16 cellular contexts compared by ENCODE assay signal in the genomic region with DNA sequence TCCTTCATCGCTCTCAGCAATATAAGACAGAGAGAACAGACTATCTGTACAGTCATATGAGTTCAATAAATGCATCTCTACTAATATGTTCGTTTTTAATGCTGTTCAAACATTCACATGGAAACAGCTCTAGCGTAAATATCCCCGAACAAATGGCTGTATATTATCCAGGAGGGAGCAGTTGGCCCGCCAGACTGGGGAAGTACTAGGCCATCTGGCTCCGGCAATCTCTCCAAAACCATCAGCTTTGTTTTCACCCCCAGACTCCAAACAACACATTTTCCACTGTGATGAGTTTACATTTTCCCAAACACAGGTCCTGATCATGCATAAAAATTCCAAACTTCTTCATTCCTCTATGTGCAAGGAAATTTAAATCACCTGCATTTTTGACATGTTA. TPM values are rescaled to one million over a fixed set of nuclear protein-coding genes. Genes with fewer than 3 reads are reported as not detected.
DNase-seq lines count a peak whose midpoint lies in the region; ATAC-seq and TF ChIP-seq lines count a peak whose summit lies in the region.
"Had no signal": no experiment of that assay in that cellular context is flagged by ENCODE, and none has a peak within 500 bp of the region (broad histone marks: within the 10 kb centered on the region; RNA-seq: fewer than 3 reads in every experiment).

No MANE protein-coding gene starts in this region.

- H3K4me1 ChIP-seq in BE2C = peaks cover 22% of the 10 kb centered on the region

- H3K36me3 ChIP-seq in BE2C = no peaks in the 10 kb centered on the region

- H3K36me3 Mint-ChIP-seq in nephron (ENCODE audit: low read depth) = peaks cover 27% of the 10 kb centered on the region

- H3K27me3 Mint-ChIP-seq in nephron (ENCODE audit: low read depth) = peaks cover 27% of the 10 kb centered on the region

- no peaks in the 10 kb centered on the region for H3K9me3 Mint-ChIP-seq in nephron
- H3K9me3 Mint-ChIP-seq: stimulated activated naive CD8-positive, alpha-beta T cell treated with anti-CD3 and anti-CD28 coated beads, Interleukin-15, Interleukin-2, amounts not matched to agents 100 ng/mL and 50 ng/mL, for 24 hours had no signal

- peak overlapping the region; percentile 10 to 22 (median 14) for H3K4me3 Mint-ChIP-seq in nephron
- H3K4me3 Mint-ChIP-seq: stimulated activated naive CD8-positive, alpha-beta T cell treated with anti-CD3 and anti-CD28 coated beads, Interleukin-15, Interleukin-2, amounts not matched to agents 100 ng/mL and 50 ng/mL, for 24 hours had no signal

- peak overlapping the region; percentile 32 to 85 (median 52) for H3K27ac Mint-ChIP-seq in nephron
- H3K27ac Mint-ChIP-seq: stimulated activated naive CD8-positive, alpha-beta T cell treated with anti-CD3 and anti-CD28 coated beads, Interleukin-15, Interleukin-2, amounts not matched to agents 100 ng/mL and 50 ng/mL, for 24 hours had no signal

- no peak overlapping the region for H3K4me3 ChIP-seq in BE2C (ENCODE audit: low read depth, low read length)

- H3K4me1 Mint-ChIP-seq in nephron = peaks cover 54% of the 10 kb centered on the region

- peak overlapping the region; percentile 45; the same call in 1 of the 2 replicates for H3K27ac ChIP-seq in VCaP

- no peaks in the 10 kb centered on the region for H3K27me3 ChIP-seq in BE2C

- no peaks in the 10 kb centered on the region for H3K9me3 ChIP-seq in BE2C

- TF ChIP-seq CTCF in BE2C (IDR thresholded peaks at IDR 0.05; ENCODE audit: low read depth, low read length) = no peak
- no peak for TF ChIP-seq CTCF in VCaP (conservative IDR thresholded peaks at IDR 0.05)
- no peak for TF ChIP-seq CTCF in nephron (IDR thresholded peaks at IDR 0.05; ENCODE audit: unreplicated experiment in 3 of 3)

- DNase-seq in BE2C (peak; percentile 54), NCI-H1092 treated with DMSO at 0.1 percent for 48 hours (lab: John Stamatoyannopoulos, UW) (peak; percentile 70), UCSD-AML1 (lab: John Stamatoyannopoulos, UW; ENCODE audit: unreplicated experiment) (no peak), NCI-H1417 treated with DMSO at 0.1 percent for 48 hours (lab: John Stamatoyannopoulos, UW) (no peak)
- DNase-seq: activated CD4-positive, CD25-positive, alpha-beta regulatory T cell; activated CD8-positive, alpha-beta memory T cell treated with anti-CD3 and anti-CD28 coated beads for 24 hours; GDM1; NCI-H2029 treated with DMSO at 0.1 percent for 48 hours; stimulated activated CD4-positive, alpha-beta T cell treated with anti-CD3 and anti-CD28 coated beads, Interleukin-15, amount 100 ng/mL, for 24 hours; T-helper 1 cell had no signal

- ATAC-seq in HG03108 (IDR thresholded peaks at IDR 0.05; ENCODE audit: unreplicated experiment) (no peak), HG02610 (IDR thresholded peaks at IDR 0.05; ENCODE audit: unreplicated experiment) (no peak)
- ATAC-seq: HCT116 had no signal

RNA-seq across cellular contexts. Expression of gene EBF1, which starts 8.7 kb away (rescaled TPM):
- 28.8 TPM for polyA plus RNA-seq in BE2C (2012; ENCODE audit: insufficient read depth, insufficient read length, low read depth)

Comparison
In these comparisons a context has a peak if more than half of its experiments do, and no peak if none do; other contexts are left out.
1. DNase-seq: peak in BE2C (single experiment) and NCI-H1092 treated with DMSO at 0.1 percent for 48 hours (single experiment); none in UCSD-AML1 (single experiment) and NCI-H1417 treated with DMSO at 0.1 percent for 48 hours (single experiment).